8 cellular contexts compared by ENCODE assay signal in genomic region chr17:8629371-8630226, GRCh38. TPM values are rescaled to one million over a fixed set of nuclear protein-coding genes. Genes with fewer than 3 reads are reported as not detected.
DNase-seq lines count a peak whose midpoint lies in the region; ATAC-seq and TF ChIP-seq lines count a peak whose summit lies in the region.

No MANE protein-coding gene starts in this region.

- peak overlapping the region; percentile 94 for H3K27ac ChIP-seq in neural cell (ENCODE audit: low read length)

- no peak for TF ChIP-seq EP300 in neural cell (conservative IDR thresholded peaks at IDR 0.05; ENCODE audit: poor library complexity, severe bottlenecking)

- intact Hi-C loops in activated T-helper 1 cell treated with anti-CD3 and anti-CD28 coated beads, Interleukin-12 subunit alpha, Interleukin-12 subunit beta, Interleukin-2, Interleukin-4 antibody, amounts not matched to agents 30 ng/mL and 10 ng/mL and 1 ng/mL, durations not matched to agents 14 hours and 24 hours and 36 hours (cut with micrococcal nuclease), result loop anchor here (1.0 to 2.0 kb wide), 3 partner anchors 194 to 391 kb away; partner anchors contain the start of genes NDEL1, NTN1 and RPL26

- H3K36me3 Mint-ChIP-seq in activated T-helper 1 cell treated with anti-CD3 and anti-CD28 coated beads, Interleukin-12 subunit alpha, Interleukin-12 subunit beta, Interleukin-2, Interleukin-4 antibody, amounts not matched to agents 30 ng/mL and 10 ng/mL and 1 ng/mL, durations not matched to agents 14 hours and 24 hours and 36 hours (ENCODE audit: low read depth), result no peaks in the 10 kb centered on the region

- no peak for TF ChIP-seq CTCF in fibroblast of villous mesenchyme (IDR thresholded peaks at IDR 0.05; ENCODE audit: insufficient read depth, low read depth, low read length)
- no peak for TF ChIP-seq CTCF in neural cell (IDR thresholded peaks at IDR 0.05; ENCODE audit: poor library complexity, severe bottlenecking)

- peaks cover 18% of the 10 kb centered on the region for H3K4me1 Mint-ChIP-seq in activated T-helper 1 cell treated with anti-CD3 and anti-CD28 coated beads, Interleukin-12 subunit alpha, Interleukin-12 subunit beta, Interleukin-2, Interleukin-4 antibody, amounts not matched to agents 30 ng/mL and 10 ng/mL and 1 ng/mL, durations not matched to agents 14 hours and 24 hours and 36 hours (ENCODE audit: low read depth)

- peak overlapping the region; percentile 92 for H3K4me3 Mint-ChIP-seq in activated T-helper 1 cell treated with anti-CD3 and anti-CD28 coated beads, Interleukin-12 subunit alpha, Interleukin-12 subunit beta, Interleukin-2, Interleukin-4 antibody, amounts not matched to agents 30 ng/mL and 10 ng/mL and 1 ng/mL, durations not matched to agents 14 hours and 24 hours and 36 hours

- H4K20me1 ChIP-seq in neural cell (ENCODE audit: insufficient read depth), result no peaks in the 10 kb centered on the region

- H3K4me3 ChIP-seq in fibroblast of villous mesenchyme (ENCODE audit: low read depth, low read length), result peak overlapping the region; percentile 98
- H3K4me3 ChIP-seq in neural cell (ENCODE audit: low read length), result peak overlapping the region; percentile 97

- ATAC-seq in GM21737 (IDR thresholded peaks at IDR 0.05; ENCODE audit: unreplicated experiment), result no peak

- peak; percentile 37 for DNase-seq in COLO668 (lab: John Stamatoyannopoulos, UW; ENCODE audit: unreplicated experiment)
- peak; percentile 22 for DNase-seq in M059J (ENCODE audit: low read depth)
- no peak for DNase-seq in activated T-helper 1 cell treated with anti-CD3 and anti-CD28 coated beads, Interleukin-12 subunit alpha, Interleukin-12 subunit beta, Interleukin-2, Interleukin-4 antibody, amounts not matched to agents 30 ng/mL and 10 ng/mL and 1 ng/mL, durations not matched to agents 14 hours and 24 hours and 36 hours (ENCODE audit: low spot score)
- DNase-seq in fibroblast of villous mesenchyme (ENCODE audit: low read depth), result peak; percentile 61
- no peak for DNase-seq in NK-92 treated with Interleukin-12 subunit alpha and Interleukin-12 subunit beta, amount 100 ng/mL, for 24 hours (lab: John Stamatoyannopoulos, UW)
- DNase-seq in NCI-H2107 treated with DMSO at 0.1 percent for 48 hours (lab: John Stamatoyannopoulos, UW; ENCODE audit: unreplicated experiment), result no peak

- no peak overlapping the region for H3K4me2 ChIP-seq in neural cell (ENCODE audit: low read length)

- H3K27me3 Mint-ChIP-seq in activated T-helper 1 cell treated with anti-CD3 and anti-CD28 coated beads, Interleukin-12 subunit alpha, Interleukin-12 subunit beta, Interleukin-2, Interleukin-4 antibody, amounts not matched to agents 30 ng/mL and 10 ng/mL and 1 ng/mL, durations not matched to agents 14 hours and 24 hours and 36 hours (ENCODE audit: insufficient read depth), result peaks cover 53% of the 10 kb centered on the region

- peak overlapping the region; percentile 95 for H3K9ac ChIP-seq in neural cell (ENCODE audit: low read length)

- H3K36me3 ChIP-seq in neural cell (ENCODE audit: insufficient read depth, low read length), result no peaks in the 10 kb centered on the region

- H3K9me2 ChIP-seq in neural cell (ENCODE audit: insufficient read depth, low read length), result no peaks in the 10 kb centered on the region

- peaks cover 49% of the 10 kb centered on the region for H3K79me2 ChIP-seq in neural cell (replicated peaks; ENCODE audit: insufficient read depth, low read length)

- no peaks in the 10 kb centered on the region for H3F3A ChIP-seq in neural cell (ENCODE audit: insufficient read depth, low read length, poor library complexity, severe bottlenecking)

- H2AFZ ChIP-seq in neural cell (ENCODE audit: low read depth, low read length), result peak overlapping the region; percentile 65

- TF ChIP-seq RAD21 in neural cell (conservative IDR thresholded peaks at IDR 0.05), result no peak

- H3K27me3 ChIP-seq in neural cell (ENCODE audit: insufficient read depth, low read depth, low read length), result no peaks in the 10 kb centered on the region

- H3K9me3 Mint-ChIP-seq in activated T-helper 1 cell treated with anti-CD3 and anti-CD28 coated beads, Interleukin-12 subunit alpha, Interleukin-12 subunit beta, Interleukin-2, Interleukin-4 antibody, amounts not matched to agents 30 ng/mL and 10 ng/mL and 1 ng/mL, durations not matched to agents 14 hours and 24 hours and 36 hours, result no peaks in the 10 kb centered on the region

- no peaks in the 10 kb centered on the region for H3K9me3 ChIP-seq in neural cell (ENCODE audit: low read length)

- no peak overlapping the region for H3K27ac Mint-ChIP-seq in activated T-helper 1 cell treated with anti-CD3 and anti-CD28 coated beads, Interleukin-12 subunit alpha, Interleukin-12 subunit beta, Interleukin-2, Interleukin-4 antibody, amounts not matched to agents 30 ng/mL and 10 ng/mL and 1 ng/mL, durations not matched to agents 14 hours and 24 hours and 36 hours

TF ChIP-seq in neural cell, 6 proteins besides CTCF, POLR2A, EP300 and RAD21:
- TF ChIP-seq EZH2 (IDR thresholded peaks at IDR 0.05; ENCODE audit: borderline replicate concordance, insufficient read depth, low read length, poor library complexity, severe bottlenecking) (no peak), TAF1 (IDR thresholded peaks at IDR 0.05; ENCODE audit: low read depth) (peak; percentile 26), REST (IDR thresholded peaks at IDR 0.05; ENCODE audit: borderline replicate concordance) (peak; percentile 56), MXI1 (conservative IDR thresholded peaks at IDR 0.05; ENCODE audit: poor library complexity, severe bottlenecking) (peak; percentile 10), SMC3 (conservative IDR thresholded peaks at IDR 0.05; ENCODE audit: poor library complexity) (no peak), POLR2AphosphoS5 (IDR thresholded peaks at IDR 0.05) (no peak)

RNA-seq across cellular contexts. Expression of gene MYH10, which starts 0.9 kb away (rescaled TPM):
- total RNA-seq in M059J (2014; rRNA removed; shearing (Covaris generic)), result 26.6 and 36.3 TPM in 2 replicates
- total RNA-seq in activated T-helper 1 cell treated with anti-CD3 and anti-CD28 coated beads, Interleukin-12 subunit alpha, Interleukin-12 subunit beta, Interleukin-2, Interleukin-4 antibody, amounts not matched to agents 30 ng/mL and 10 ng/mL and 1 ng/mL, durations not matched to agents 14 hours and 24 hours and 36 hours, result 13.2 and 15.3 TPM in 2 replicates
- 94.1 and 99.2 TPM in 2 replicates for total RNA-seq in fibroblast of villous mesenchyme
- 61.1 and 79.2 TPM in 2 replicates for polyA plus RNA-seq in neural cell
- polyA minus RNA-seq in neural cell, result 221 and 225 TPM in 2 replicates

Comparison
In these comparisons a context has a peak if more than half of its experiments do, and no peak if none do; other contexts are left out.
1. DNase-seq: peak in COLO668 (single experiment), M059J (single experiment) and fibroblast of villous mesenchyme (single experiment); none in activated T-helper 1 cell treated with anti-CD3 and anti-CD28 coated beads, Interleukin-12 subunit alpha, Interleukin-12 subunit beta, Interleukin-2, Interleukin-4 antibody, amounts not matched to agents 30 ng/mL and 10 ng/mL and 1 ng/mL, durations not matched to agents 14 hours and 24 hours and 36 hours (single experiment), NK-92 treated with Interleukin-12 subunit alpha and Interleukin-12 subunit beta, amount 100 ng/mL, for 24 hours (single experiment) and NCI-H2107 treated with DMSO at 0.1 percent for 48 hours (single experiment).